9 cellular contexts compared by ENCODE assay signal in the genomic region with DNA sequence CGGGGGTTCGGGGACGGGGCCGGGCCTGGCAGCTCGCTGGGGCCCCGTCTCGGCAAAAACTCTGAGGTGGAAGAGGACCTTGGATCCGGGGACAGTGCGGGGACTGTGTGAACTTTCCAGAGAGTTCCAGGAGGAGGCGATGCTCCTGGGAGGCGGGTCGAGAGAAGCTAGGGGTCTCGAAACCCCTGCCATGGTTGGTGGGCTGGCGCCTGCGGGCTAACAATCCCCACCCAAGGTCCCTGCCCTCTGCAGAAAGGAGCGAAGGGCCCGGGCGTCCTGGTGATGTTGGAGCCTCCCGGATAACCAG. TPM values are rescaled to one million over a fixed set of nuclear protein-coding genes. Genes with fewer than 3 reads are reported as not detected.
DNase-seq lines count a peak whose midpoint lies in the region; ATAC-seq, FAIRE-seq and TF ChIP-seq lines count a peak whose summit lies in the region.
"Had no signal": no experiment of that assay in that cellular context is flagged by ENCODE, and none has a peak within 500 bp of the region (broad histone marks: within the 10 kb centered on the region; RNA-seq: fewer than 3 reads in every experiment).

No MANE protein-coding gene starts in this region.

- H3K4me2 ChIP-seq in mammary epithelial cell (ENCODE audit: insufficient read depth, low read depth, low read length) (peak overlapping the region; percentile 93), mesenchymal stem cell (ENCODE audit: low read length, poor library complexity, severe bottlenecking) (peak overlapping the region; percentile 52)

- CTCF ChIA-PET in mammary epithelial cell (lab: Charles Lee; ENCODE audit: low non-redundant PET): interaction anchor here (0.7 kb wide), 1 partner anchor 18 kb away, joined by 3 read pairs; no protein-coding TSS in a partner anchor

- no peak overlapping the region for H3K14ac ChIP-seq in mesenchymal stem cell (ENCODE audit: low read length in 2 of 2)

- no peaks in the 10 kb centered on the region for H4K20me1 ChIP-seq in mammary epithelial cell (ENCODE audit: insufficient read depth, low read length)

- FAIRE-seq in RCC 7860 (lab: Jason Lieb, UNC): no peak

- dilution Hi-C loops in mammary epithelial cell (cut with HindIII; ENCODE audit: low sequenced_read_pairs): no loop called here

- H2AK5ac ChIP-seq in mesenchymal stem cell (ENCODE audit: low read length, severe bottlenecking): no peak overlapping the region

- no TSS peak for BruUV-seq in mammary epithelial cell (replicated peaks; lab: Mats Ljungman, UMichigan)

- no peak overlapping the region for H2BK5ac ChIP-seq in mesenchymal stem cell (ENCODE audit: low read depth, low read length, poor library complexity, severe bottlenecking)

- no peak overlapping the region for H2BK15ac ChIP-seq in mesenchymal stem cell (ENCODE audit: low read depth, poor library complexity, severe bottlenecking)

- peaks cover 4% of the 10 kb centered on the region for H3K79me1 ChIP-seq in mesenchymal stem cell (replicated peaks; ENCODE audit: low read length, poor library complexity, severe bottlenecking)

- TF ChIP-seq EP300 in upper lobe of left lung (IDR thresholded peaks at IDR 0.05): no peak

- intact Hi-C loops in mammary epithelial cell (cut with micrococcal nuclease): loop anchor here (5.0 kb wide), 1 partner anchor 246 kb away; a partner anchor contains a TSS

- peak overlapping the region; percentile 75 for H3K4me3 Mint-ChIP-seq in activated naive CD4-positive, alpha-beta T cell treated with anti-CD3 and anti-CD28 coated beads, Interleukin-2, amount 50 U/mL, for 24 hours

- H4K91ac ChIP-seq in mesenchymal stem cell (ENCODE audit: low read length): no peak overlapping the region

- H3K36me3 ChIP-seq in mammary epithelial cell (ENCODE audit: insufficient read depth, low read length) (no peaks in the 10 kb centered on the region), mesenchymal stem cell (ENCODE audit: control insufficient read depth in 1 of 2, insufficient read depth in 2 of 2, low read depth in 1 of 2, low read length in 2 of 2) (peaks cover 10 to 13% of the 10 kb centered on the region in 2 experiments), upper lobe of left lung (peaks cover 0 to 8% (median 3%) of the 10 kb centered on the region in 4 donors)

- no CpG with 5 or more reads among the region's 19 CpGs for WGBS in mammary epithelial cell (ENCODE audit: low coverage, missing lambda C conversion rate)
- 19% methylated on average over 13 of the region's 19 CpGs for WGBS in mesenchymal stem cell
- WGBS in upper lobe of left lung, 2 donors: 21 to 36% methylated on average over 8 to 14 of the region's 19 CpGs

- peaks cover under 1% of the 10 kb centered on the region for H3K79me2 ChIP-seq in mammary epithelial cell (ENCODE audit: insufficient read depth, low read length)

- no peak for TF ChIP-seq POLR2A in upper lobe of left lung (IDR thresholded peaks at IDR 0.05)

- H3K18ac ChIP-seq in mesenchymal stem cell (ENCODE audit: low read depth in 1 of 2, low read length in 2 of 2): peak overlapping the region in 1 of 2 experiments; percentile 5

- H3K36me3 Mint-ChIP-seq in activated naive CD4-positive, alpha-beta T cell treated with anti-CD3 and anti-CD28 coated beads, Interleukin-2, amount 50 U/mL, for 24 hours: no peaks in the 10 kb centered on the region

- H2BK12ac ChIP-seq in mesenchymal stem cell (ENCODE audit: low read length in 2 of 2): no peak overlapping the region

- peak overlapping the region; percentile 53 for H4K8ac ChIP-seq in mesenchymal stem cell (ENCODE audit: low read length)

- no peak for DNase-seq in activated naive CD4-positive, alpha-beta T cell treated with Interleukin-2 at 50 U/mL for 16 hours
- DNase-seq in mammary epithelial cell (no peak), mesenchymal stem cell (no peak), upper lobe of left lung (no peak), NCI-H2107 (lab: John Stamatoyannopoulos, UW) (no peak), RCC 7860 (ENCODE audit: low spot score) (no peak)

- in situ Hi-C loops in mammary epithelial cell (cut with MboI; ENCODE audit: low sequenced_read_pairs in 2 of 2): loop anchor here (5.0 to 10.0 kb wide), 2 partner anchors 51 to 123 kb away; no protein-coding TSS in a partner anchor

- H3K27me3 ChIP-seq in mammary epithelial cell (ENCODE audit: insufficient read depth, low read length): no peaks in the 10 kb centered on the region
- H3K27me3 ChIP-seq in mesenchymal stem cell (ENCODE audit: control insufficient read depth in 1 of 2, insufficient read depth in 1 of 2, low read length in 2 of 2): no peaks in the 10 kb centered on the region
- no peaks in the 10 kb centered on the region for H3K27me3 ChIP-seq in upper lobe of left lung

- H3K27ac Mint-ChIP-seq in activated naive CD4-positive, alpha-beta T cell treated with anti-CD3 and anti-CD28 coated beads, Interleukin-2, amount 50 U/mL, for 24 hours: no peak overlapping the region

- H3K4me1 ChIP-seq in mammary epithelial cell (ENCODE audit: insufficient read depth, low read length) (peaks cover 48% of the 10 kb centered on the region), mesenchymal stem cell (ENCODE audit: control insufficient read depth, insufficient read depth, low read depth, low read length) (peaks cover 14% of the 10 kb centered on the region), upper lobe of left lung (peaks cover 26 to 30% (median 27%) of the 10 kb centered on the region in 4 donors)

- H3K9me3 ChIP-seq in mammary epithelial cell (replicated peaks; ENCODE audit: insufficient read depth, low read length) (no peaks in the 10 kb centered on the region), mesenchymal stem cell (ENCODE audit: control insufficient read depth, low read length) (no peaks in the 10 kb centered on the region), upper lobe of left lung (no peaks in the 10 kb centered on the region)

- no peak overlapping the region for H2BK120ac ChIP-seq in mesenchymal stem cell (ENCODE audit: low read depth, low read length)

- H3K4ac ChIP-seq in mesenchymal stem cell (ENCODE audit: low read depth in 1 of 2, low read length in 2 of 2): no peak overlapping the region

- H3K4me3 ChIP-seq in mammary epithelial cell (replicated peaks in 1 of 3; ENCODE audit: insufficient read depth in 1 of 3, low read depth in 2 of 3, low read length in 3 of 3): no peak overlapping the region
- H3K4me3 ChIP-seq in mesenchymal stem cell (ENCODE audit: insufficient read depth in 1 of 2, low read depth in 1 of 2, low read length in 2 of 2): peak overlapping the region in 1 of 2 experiments; percentile 56
- H3K4me3 ChIP-seq in upper lobe of left lung: peak overlapping the region in 3 of 4 donors; percentile 25 to 40 (median 39)

- no peaks in the 10 kb centered on the region for H3K9me3 Mint-ChIP-seq in activated naive CD4-positive, alpha-beta T cell treated with anti-CD3 and anti-CD28 coated beads, Interleukin-2, amount 50 U/mL, for 24 hours
- H3K9me3 Mint-ChIP-seq: CD14-positive monocyte had no signal

- no peak overlapping the region for H3K9ac ChIP-seq in mammary epithelial cell (ENCODE audit: insufficient read depth, low read length)
- peak overlapping the region; percentile 25 for H3K9ac ChIP-seq in mesenchymal stem cell (ENCODE audit: low read length)

- H3K27ac ChIP-seq in mammary epithelial cell (ENCODE audit: insufficient read depth, low read depth, low read length): no peak overlapping the region
- H3K27ac ChIP-seq in mesenchymal stem cell (ENCODE audit: low read length, poor library complexity, severe bottlenecking): no peak overlapping the region
- peak overlapping the region in 1 of 4 donors; percentile 31 for H3K27ac ChIP-seq in upper lobe of left lung

- no peak overlapping the region for H3K23ac ChIP-seq in mesenchymal stem cell (ENCODE audit: low read length in 2 of 2)

- H2AFZ ChIP-seq in mammary epithelial cell (ENCODE audit: low read depth, low read length) (peak overlapping the region; percentile 86), mesenchymal stem cell (ENCODE audit: low read depth, low read length) (peak overlapping the region; percentile 29)

- no peaks in the 10 kb centered on the region for H3K27me3 Mint-ChIP-seq in activated naive CD4-positive, alpha-beta T cell treated with anti-CD3 and anti-CD28 coated beads, Interleukin-2, amount 50 U/mL, for 24 hours

- H3K4me1 Mint-ChIP-seq in activated naive CD4-positive, alpha-beta T cell treated with anti-CD3 and anti-CD28 coated beads, Interleukin-2, amount 50 U/mL, for 24 hours: peaks cover 41% of the 10 kb centered on the region

- TF ChIP-seq CTCF in mammary epithelial cell (conservative IDR thresholded peaks at IDR 0.05 in 1 of 2, IDR thresholded peaks at IDR 0.05 in 1 of 2; ENCODE audit: extremely low read depth in 1 of 2, insufficient read depth in 1 of 2, low read depth in 1 of 2, low read length in 2 of 2) (peak in 1 of 2 donors; percentile 28), upper lobe of left lung (IDR thresholded peaks at IDR 0.05) (no peak)

- ATAC-seq in upper lobe of left lung (ENCODE audit: low FRiP score in 2 of 2): no peak
- ATAC-seq in GM19463 (IDR thresholded peaks at IDR 0.05; ENCODE audit: unreplicated experiment): no peak

RNA-seq across cellular contexts. Expression of a gene that starts 4.7 kb away (rescaled TPM):
- total RNA-seq in mammary epithelial cell (10 to 100 TPM; 31.7 to 55.4 TPM), upper lobe of left lung (100 to 1,000 TPM in 4 of 6 donors, 10 to 100 TPM in 2; 76.9 to 232 (median 117) TPM)
- polyA plus RNA-seq in mammary epithelial cell: 37.8 TPM
- 81.3 TPM for polyA minus RNA-seq in mammary epithelial cell
- 26.9 TPM for polyA plus RNA-seq in mesenchymal stem cell (2013, experiment 1 of 2)
- 25.8 TPM for polyA plus RNA-seq in mesenchymal stem cell (2013, experiment 2 of 2)

RNA-seq across cellular contexts. Expression of a gene that starts 27.5 kb away (rescaled TPM):
- 10 to 100 TPM; 25.7 to 56.7 TPM for total RNA-seq in mammary epithelial cell
- 29.0 TPM for polyA plus RNA-seq in mammary epithelial cell
- 34.7 TPM for polyA minus RNA-seq in mammary epithelial cell
- 27.5 TPM for polyA plus RNA-seq in mesenchymal stem cell (2013, experiment 1 of 2)
- 27.7 TPM for polyA plus RNA-seq in mesenchymal stem cell (2013, experiment 2 of 2)
- 100 to 1,000 TPM in 2 of 6 donors, 10 to 100 TPM in 4; 47.4 to 221 (median 78.3) TPM for total RNA-seq in upper lobe of left lung

RNA-seq across cellular contexts. Expression of a gene that starts 41.7 kb away (rescaled TPM):
- total RNA-seq in mammary epithelial cell: 10 to 100 TPM; 47.0 to 86.9 TPM
- 34.8 TPM for polyA plus RNA-seq in mammary epithelial cell
- 21.2 TPM for polyA minus RNA-seq in mammary epithelial cell
- 71.0 TPM for polyA plus RNA-seq in mesenchymal stem cell (2013, experiment 1 of 2)
- polyA plus RNA-seq in mesenchymal stem cell (2013, experiment 2 of 2): 71.6 TPM
- total RNA-seq in upper lobe of left lung: 10 to 100 TPM; 35.9 to 99.2 (median 53.8) TPM

Comparison
In these comparisons a context has a peak if more than half of its experiments do, and no peak if none do; other contexts are left out.
1. H3K4me3 ChIP-seq: peak in upper lobe of left lung (3 of 4); none in mammary epithelial cell (0 of 3).